In the genomic region with DNA sequence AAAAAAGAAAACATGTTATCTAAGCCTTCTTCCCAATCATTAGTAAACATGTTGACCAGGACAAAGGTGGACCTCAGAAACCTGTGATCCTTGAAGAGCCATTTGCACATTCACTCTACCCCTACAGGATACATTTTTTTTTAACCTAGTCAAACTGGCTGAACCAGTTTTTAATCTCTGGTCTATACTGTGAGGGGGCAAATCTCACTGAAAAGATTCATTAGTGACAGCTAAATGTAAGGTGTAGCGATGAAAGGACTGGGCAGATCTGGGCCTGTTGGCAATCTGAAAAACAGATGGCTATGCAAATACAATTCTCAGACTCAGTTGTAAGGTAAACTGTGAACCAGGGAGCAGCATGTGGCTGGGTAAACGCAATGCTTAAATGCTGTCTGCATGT, we compare ENCODE assay signal across 13 cellular contexts.
DNase-seq lines count a peak whose midpoint lies in the region; ATAC-seq and TF ChIP-seq lines count a peak whose summit lies in the region.
"Had no signal": no experiment of that assay in that cellular context is flagged by ENCODE, and none has a peak within 500 bp of the region (broad histone marks: within the 10 kb centered on the region; RNA-seq: fewer than 3 reads in every experiment).

No MANE protein-coding gene starts in this region.

- TF ChIP-seq CTCF in RWPE2 (IDR thresholded peaks at IDR 0.05; ENCODE audit: poor library complexity, severe bottlenecking) = no peak
- TF ChIP-seq CTCF in left lung (IDR thresholded peaks at IDR 0.05) = no peak

- H3K27ac ChIP-seq in RWPE2 (ENCODE audit: poor library complexity, severe bottlenecking) (no peak overlapping the region), left lung (no peak overlapping the region), right cardiac atrium (ENCODE audit: low read length) (no peak overlapping the region)

- intact Hi-C loops in left lung (cut with DNase I) = no loop called here
- intact Hi-C loops in right cardiac atrium (cut with DNase I) = no loop called here

- H3K36me3 Mint-ChIP-seq in activated naive CD8-positive, alpha-beta T cell treated with anti-CD3 and anti-CD28 coated beads for 36 hours = no peaks in the 10 kb centered on the region

- 82% methylated on average over 2 of the region's 2 CpGs for WGBS in right cardiac atrium

- H3K9me3 Mint-ChIP-seq in activated naive CD8-positive, alpha-beta T cell treated with anti-CD3 and anti-CD28 coated beads for 36 hours = no peaks in the 10 kb centered on the region

- H3K4me3 Mint-ChIP-seq in activated naive CD8-positive, alpha-beta T cell treated with anti-CD3 and anti-CD28 coated beads for 36 hours = no peak overlapping the region
- H3K4me3 Mint-ChIP-seq: dendritic cell treated with granulocyte-macrophage colony-stimulating factor and Interleukin-4, amounts not matched to agents 40 ng/mL and 50 ng/mL, for 4 days had no signal

- H3K4me1 Mint-ChIP-seq in activated naive CD8-positive, alpha-beta T cell treated with anti-CD3 and anti-CD28 coated beads for 36 hours = no peaks in the 10 kb centered on the region

- H3K27me3 Mint-ChIP-seq in activated naive CD8-positive, alpha-beta T cell treated with anti-CD3 and anti-CD28 coated beads for 36 hours = no peaks in the 10 kb centered on the region
- H3K27me3 Mint-ChIP-seq: dendritic cell treated with granulocyte-macrophage colony-stimulating factor and Interleukin-4, amounts not matched to agents 40 ng/mL and 50 ng/mL, for 4 days had no signal

- H3K27ac Mint-ChIP-seq in activated naive CD8-positive, alpha-beta T cell treated with anti-CD3 and anti-CD28 coated beads for 36 hours = no peak overlapping the region
- H3K27ac Mint-ChIP-seq: dendritic cell treated with granulocyte-macrophage colony-stimulating factor and Interleukin-4, amounts not matched to agents 40 ng/mL and 50 ng/mL, for 4 days had no signal

- ATAC-seq in RWPE2 (ENCODE audit: low read depth) (peak; percentile 64; the same call in 2 of the 3 replicates), left lung (peak; percentile 76), GM18858 (IDR thresholded peaks at IDR 0.05; ENCODE audit: unreplicated experiment) (no peak), right cardiac atrium (no peak)
- ATAC-seq: left ventricle myocardium superior had no signal

- DNase-seq in DMS153 (lab: John Stamatoyannopoulos, UW) (peak; percentile 95), NCI-H1417 (lab: John Stamatoyannopoulos, UW) (peak; percentile 10 to 96 (median 71)), RWPE2 (ENCODE audit: low spot score) (no peak), left lung (no peak), NK-92 (lab: John Stamatoyannopoulos, UW; ENCODE audit: unreplicated experiment) (no peak), right cardiac atrium (no peak)
- no peak for DNase-seq in activated naive CD8-positive, alpha-beta T cell treated with anti-CD3 and anti-CD28 coated beads for 36 hours
- DNase-seq: KG1; left ventricle myocardium superior; nucleus accumbens; stimulated activated CD8-positive, alpha-beta memory T cell treated with anti-CD3 and anti-CD28 coated beads, Interleukin-4, amount 100 ng/mL, for 48 hours had no signal

- H3K4me3 ChIP-seq in RWPE2 (ENCODE audit: severe bottlenecking) = no peak overlapping the region
- no peak overlapping the region for H3K4me3 ChIP-seq in left lung
- no peak overlapping the region for H3K4me3 ChIP-seq in right cardiac atrium (ENCODE audit: low read length)

- H3K27me3 ChIP-seq in RWPE2 (ENCODE audit: insufficient read depth, poor library complexity, severe bottlenecking) (no peaks in the 10 kb centered on the region), left lung (no peaks in the 10 kb centered on the region), right cardiac atrium (ENCODE audit: control insufficient read depth, insufficient read depth) (no peaks in the 10 kb centered on the region)

- no peaks in the 10 kb centered on the region for H3K36me3 ChIP-seq in RWPE2 (ENCODE audit: low read depth)
- no peaks in the 10 kb centered on the region for H3K36me3 ChIP-seq in left lung

- peaks cover 5% of the 10 kb centered on the region for H3K4me1 ChIP-seq in RWPE2 (ENCODE audit: insufficient read depth, poor library complexity, severe bottlenecking)
- no peaks in the 10 kb centered on the region for H3K4me1 ChIP-seq in left lung
- no peaks in the 10 kb centered on the region for H3K4me1 ChIP-seq in right cardiac atrium (ENCODE audit: control insufficient read depth, insufficient read depth, low read length)

- H3K9me3 ChIP-seq in RWPE2 (ENCODE audit: severe bottlenecking) = no peaks in the 10 kb centered on the region
- no peaks in the 10 kb centered on the region for H3K9me3 ChIP-seq in left lung
- H3K9me3 ChIP-seq in right cardiac atrium (ENCODE audit: control insufficient read depth, low read length) = no peaks in the 10 kb centered on the region

Comparison
In these comparisons a context has a peak if more than half of its experiments do, and no peak if none do; other contexts are left out.
1. DNase-seq: peak in DMS153 (single experiment) and NCI-H1417 (3 of 3); none in RWPE2 (single experiment), left lung (0 of 2), activated naive CD8-positive, alpha-beta T cell treated with anti-CD3 and anti-CD28 coated beads for 36 hours (single experiment), NK-92 (single experiment) and right cardiac atrium (0 of 3).
2. ATAC-seq: peak in RWPE2 (single experiment) and left lung (single experiment); none in GM18858 (single experiment) and right cardiac atrium (0 of 2).